ENCODE assay signal across 9 cellular contexts in genomic region chr1:53825306-53825705, GRCh38.
"Had no signal": no experiment of that assay in that cellular context is flagged by ENCODE, and none has a peak within 500 bp of the region (broad histone marks: within the 10 kb centered on the region; RNA-seq: fewer than 3 reads in every experiment).

No MANE protein-coding gene starts in this region.

- FAIRE-seq: H1, H54, HTR-8/SVneo, K562 had no signal

- H3K4me3 ChIP-seq: GM23338, K562 had no signal

- H2AFZ ChIP-seq: GM23338 had no signal

- DNase-seq: H9, HCEC 1CT, IMR-90, KG1 had no signal

- ATAC-seq: GM23338, K562 had no signal

- H3K4me2 ChIP-seq: GM23338 had no signal
